Comparison of ENCODE assay signal across 17 cellular contexts in genomic region chr15:64532921-64533320, GRCh38.
DNase-seq lines count a peak whose midpoint lies in the region; ATAC-seq, FAIRE-seq and TF ChIP-seq lines count a peak whose summit lies in the region.
"Had no signal": no experiment of that assay in that cellular context is flagged by ENCODE, and none has a peak within 500 bp of the region (broad histone marks: within the 10 kb centered on the region; RNA-seq: fewer than 3 reads in every experiment).

No MANE protein-coding gene starts in this region.

- no peak overlapping the region for H3K27ac Mint-ChIP-seq in activated CD4-positive, alpha-beta T cell treated with anti-CD3 and anti-CD28 coated beads, Interleukin-2, amount 10 ng/mL, durations not matched to agents 7 days and 5 days

- POLR2A ChIA-PET in activated CD4-positive, alpha-beta T cell treated with anti-CD3 and anti-CD28 coated beads, Interleukin-2, amount 10 ng/mL, durations not matched to agents 7 days and 5 days (lab: Charles Lee): no interaction called here
- POLR2A ChIA-PET in K562 (lab: Yijun Ruan, JAX) (interaction anchor here (1.0 kb wide), 1 partner anchor 12 kb away, joined by 5 read pairs; no protein-coding TSS in a partner anchor), SK-N-SH (lab: Yijun Ruan, JAX) (no interaction called here)

- H3K4me3 Mint-ChIP-seq in activated CD4-positive, alpha-beta T cell treated with anti-CD3 and anti-CD28 coated beads, Interleukin-2, amount 10 ng/mL, durations not matched to agents 7 days and 5 days: no peak overlapping the region

- H4K20me1 ChIP-seq in OCI-LY1 (ENCODE audit: insufficient read depth, low read length) (no peaks in the 10 kb centered on the region), K562 (replicated peaks; ENCODE audit: control insufficient read depth, insufficient read depth, low read length) (peaks cover 13% of the 10 kb centered on the region), SK-N-SH (ENCODE audit: insufficient read depth) (peaks cover 5% of the 10 kb centered on the region)

- H3K27ac ChIP-seq in OCI-LY1 (ENCODE audit: low read depth, low read length, poor library complexity, severe bottlenecking): peak overlapping the region; percentile 21
- H3K27ac ChIP-seq in K562 (ENCODE audit: extremely low read depth, low read depth, low read length): peak overlapping the region; percentile 40; the same call in 1 of the 3 replicates
- no peak overlapping the region for H3K27ac ChIP-seq in SK-N-SH (ENCODE audit: low read depth in 2 of 2, low read length in 1 of 2)
- H3K27ac ChIP-seq: GM23248, uterus had no signal

- H2AFZ ChIP-seq in OCI-LY1 (ENCODE audit: low read length): no peak overlapping the region
- H2AFZ ChIP-seq in K562 (ENCODE audit: low read depth, low read length): no peak overlapping the region
- H2AFZ ChIP-seq in SK-N-SH (ENCODE audit: low read depth): no peak overlapping the region
- H2AFZ ChIP-seq: GM23248 had no signal

- peaks cover 32% of the 10 kb centered on the region for H3K36me3 Mint-ChIP-seq in activated CD4-positive, alpha-beta T cell treated with anti-CD3 and anti-CD28 coated beads, Interleukin-2, amount 10 ng/mL, durations not matched to agents 7 days and 5 days (ENCODE audit: low read depth)

- no peak for TF ChIP-seq POLR2A in K562 (conservative IDR thresholded peaks at IDR 0.05)

- BruUV-seq in K562 (replicated peaks; lab: Mats Ljungman, UMichigan): no TSS peak

- H3K27me3 ChIP-seq in OCI-LY1 (ENCODE audit: insufficient read depth, low read length): no peaks in the 10 kb centered on the region
- H3K27me3 ChIP-seq in K562 (ENCODE audit: control insufficient read depth in 2 of 2, insufficient read depth in 2 of 2, low read length in 2 of 2): no peaks in the 10 kb centered on the region
- no peaks in the 10 kb centered on the region for H3K27me3 ChIP-seq in SK-N-SH (ENCODE audit: insufficient read depth)
- H3K27me3 ChIP-seq: uterus had no signal

- no peaks in the 10 kb centered on the region for H3K27me3 Mint-ChIP-seq in activated CD4-positive, alpha-beta T cell treated with anti-CD3 and anti-CD28 coated beads, Interleukin-2, amount 10 ng/mL, durations not matched to agents 7 days and 5 days

- H3K79me2 ChIP-seq in OCI-LY1 (ENCODE audit: insufficient read depth, low read length) (peaks cover 57% of the 10 kb centered on the region), K562 (ENCODE audit: control insufficient read depth, insufficient read depth, low read length) (peaks cover 87% of the 10 kb centered on the region), SK-N-SH (ENCODE audit: insufficient read depth) (peaks cover 92% of the 10 kb centered on the region)

- intact Hi-C loops in K562 (cut with micrococcal nuclease): no loop called here

- peaks cover 52% of the 10 kb centered on the region for H3K4me1 Mint-ChIP-seq in activated CD4-positive, alpha-beta T cell treated with anti-CD3 and anti-CD28 coated beads, Interleukin-2, amount 10 ng/mL, durations not matched to agents 7 days and 5 days

- no peak overlapping the region for H3K9ac ChIP-seq in OCI-LY1 (ENCODE audit: low read length)
- H3K9ac ChIP-seq in K562 (ENCODE audit: insufficient read depth in 1 of 2, low read depth in 2 of 2, low read length in 2 of 2): no peak overlapping the region
- H3K9ac ChIP-seq in SK-N-SH: no peak overlapping the region
- H3K9ac ChIP-seq: GM23248 had no signal

- CTCF ChIA-PET in activated CD4-positive, alpha-beta T cell treated with anti-CD3 and anti-CD28 coated beads, Interleukin-2, amount 10 ng/mL, durations not matched to agents 7 days and 5 days (lab: Charles Lee): interaction anchor here (0.6 to 1.1 kb wide), 3 partner anchors 10 to 85 kb away, joined by 3 to 5 read pairs (median 4); no protein-coding TSS in a partner anchor
- CTCF ChIA-PET in K562 (lab: Yijun Ruan, JAX; ENCODE audit: low intra/inter-chr PET ratio): no interaction called here
- CTCF ChIA-PET in SK-N-SH (lab: Yijun Ruan, JAX): interaction anchor here (1.6 kb wide), 1 partner anchor 106 kb away, joined by 3 read pairs; no protein-coding TSS in a partner anchor

- H3K4me1 ChIP-seq in OCI-LY1 (ENCODE audit: insufficient read depth, low read length, severe bottlenecking) (peaks cover 35% of the 10 kb centered on the region), K562 (replicated peaks in 1 of 2; ENCODE audit: control insufficient read depth in 2 of 2, insufficient read depth in 2 of 2, low read length in 2 of 2) (peaks cover 0 to 15% of the 10 kb centered on the region in 2 experiments; a peak in 4 of 5 replicates), SK-N-SH (ENCODE audit: control insufficient read depth in 1 of 2, insufficient read depth in 2 of 2, low read depth in 1 of 2, low read length in 1 of 2) (peaks cover 0 to 11% of the 10 kb centered on the region in 2 experiments; a peak in 2 of 4 replicates)
- H3K4me1 ChIP-seq: uterus had no signal

- TF ChIP-seq CTCF in OCI-LY1 (IDR thresholded peaks at IDR 0.05; ENCODE audit: low read length): no peak
- no peak for TF ChIP-seq CTCF in K562 (IDR thresholded peaks at IDR 0.05 in 2 of 3, conservative IDR thresholded peaks at IDR 0.05 in 1 of 3; ENCODE audit: insufficient read depth in 2 of 3, low read depth in 1 of 3, low read length in 3 of 3)
- no peak for TF ChIP-seq CTCF in SK-N-SH (IDR thresholded peaks at IDR 0.05)

- ATAC-seq in K562: peak; percentile 64

- no peaks in the 10 kb centered on the region for H3K9me3 ChIP-seq in OCI-LY1 (ENCODE audit: low read length)
- H3K9me3 ChIP-seq in K562 (replicated peaks; ENCODE audit: control insufficient read depth, insufficient read depth, low read depth, low read length): no peaks in the 10 kb centered on the region
- no peaks in the 10 kb centered on the region for H3K9me3 ChIP-seq in SK-N-SH
- H3K9me3 ChIP-seq: uterus had no signal

- H3K9me1 ChIP-seq in K562 (ENCODE audit: control insufficient read depth, insufficient read depth, low read length): no peaks in the 10 kb centered on the region

- H3K9me3 Mint-ChIP-seq in activated CD4-positive, alpha-beta T cell treated with anti-CD3 and anti-CD28 coated beads, Interleukin-2, amount 10 ng/mL, durations not matched to agents 7 days and 5 days: peaks cover 5% of the 10 kb centered on the region
- H3K9me3 Mint-ChIP-seq: activated naive CD4-positive, alpha-beta T cell treated with anti-CD3 and anti-CD28 coated beads, Interleukin-2, amount 50 U/mL, for 72 hours had no signal

- H3K36me3 ChIP-seq in OCI-LY1 (ENCODE audit: insufficient read depth, low read length) (0 out of 2 replicates have a peak, but pooled peaks cover 11% of the 10 kb centered on the region), K562 (ENCODE audit: control insufficient read depth, insufficient read depth, low read length) (peaks cover 11% of the 10 kb centered on the region), SK-N-SH (replicated peaks in 1 of 2; ENCODE audit: control insufficient read depth in 1 of 2, insufficient read depth in 2 of 2, low read length in 1 of 2) (peaks cover 0 to 4% of the 10 kb centered on the region in 2 experiments)
- H3K36me3 ChIP-seq: uterus had no signal

- H3K4me3 ChIP-seq in OCI-LY1 (ENCODE audit: low read depth, low read length, poor library complexity, severe bottlenecking) (no peak overlapping the region), K562 (no peak overlapping the region), SK-N-SH (ENCODE audit: low read depth in 2 of 2, low read length in 1 of 2) (no peak overlapping the region)
- H3K4me3 ChIP-seq: GM23248, uterus had no signal

- TF ChIP-seq EP300 in K562 (IDR thresholded peaks at IDR 0.05; ENCODE audit: low read length): no peak
- no peak for TF ChIP-seq EP300 in SK-N-SH (IDR thresholded peaks at IDR 0.05; ENCODE audit: borderline replicate concordance in 1 of 2, low read depth in 1 of 2, low read length in 1 of 2)

- H3K4me2 ChIP-seq in OCI-LY1 (ENCODE audit: low read length) (no peak overlapping the region), K562 (ENCODE audit: insufficient read depth, low read length) (no peak overlapping the region), SK-N-SH (no peak overlapping the region)

- TF ChIP-seq RAD21 in K562 (CRISPR knock-in tag; conservative IDR thresholded peaks at IDR 0.05 in 1 of 2, IDR thresholded peaks at IDR 0.05 in 1 of 2): no peak
- TF ChIP-seq RAD21 in SK-N-SH (IDR thresholded peaks at IDR 0.05; ENCODE audit: low read length): no peak

- WGBS in K562 (ENCODE audit: insufficient coverage, low coverage, missing lambda C conversion rate): 38% methylated on average over 7 of the region's 7 CpGs
- 91% methylated on average over 7 of the region's 7 CpGs for WGBS in SK-N-SH (ENCODE audit: low lambda C conversion rate)

- DNase-seq in activated CD4-positive, alpha-beta T cell treated with anti-CD3 and anti-CD28 coated beads, Interleukin-2, amount 50 U/mL, for 48 hours: peak; percentile 17 to 25
- no peak for DNase-seq in activated CD4-positive, alpha-beta T cell treated with anti-CD3 and anti-CD28 coated beads, Interleukin-2, amount 10 ng/mL, durations not matched to agents 7 days and 5 days
- DNase-seq in K562 (ENCODE audit: extremely low read depth in 1 of 4, low spot score in 3 of 4) (peak in 1 of 4 experiments; percentile 33), SK-N-SH (no peak), frontal cortex (ENCODE audit: low spot score in 2 of 2) (no peak)
- DNase-seq in stimulated activated CD4-positive, alpha-beta T cell treated with anti-CD3 and anti-CD28 coated beads, Interleukin-4, amount 100 ng/mL, for 1 hour: peak; percentile 18
- no peak for DNase-seq in activated CD8-positive, alpha-beta memory T cell treated with anti-CD3 and anti-CD28 coated beads, Interleukin-2, amount 50 U/mL, for 48 hours
- DNase-seq: EL, GM23248, hippocampal formation, kidney glomerular epithelial cell, NCI-H1092 treated with DMSO at 0.1 percent for 48 hours, SIG-M5, uterus had no signal

- FAIRE-seq in K562 (lab: Jason Lieb, UNC) (peak; percentile 57), frontal cortex (lab: Jason Lieb, UNC) (no peak)
- FAIRE-seq: HTR-8/SVneo had no signal

- H3F3A ChIP-seq in OCI-LY1 (ENCODE audit: insufficient read depth, low read length) (no peaks in the 10 kb centered on the region), SK-N-SH (replicated peaks; ENCODE audit: insufficient read depth) (peaks cover 25% of the 10 kb centered on the region)

- H3K9me2 ChIP-seq in OCI-LY1 (ENCODE audit: low read depth, low read length) (no peaks in the 10 kb centered on the region), SK-N-SH (no peaks in the 10 kb centered on the region)

- in situ Hi-C loops in K562 (cut with MboI): no loop called here

TF ChIP-seq in K562, 482 proteins besides CTCF, POLR2A, EP300 and RAD21 (continues in another document):
- no peak for TF ChIP-seq FOXM1 (IDR thresholded peaks at IDR 0.05; ENCODE audit: low read depth)
- no peak for TF ChIP-seq FOXM1 (CRISPR knock-in tag; IDR thresholded peaks at IDR 0.05; ENCODE audit: low read depth)
- TF ChIP-seq CEBPG (CRISPR knock-in tag; IDR thresholded peaks at IDR 0.05): peak; percentile 75
- TF ChIP-seq CEBPG (tag; conservative IDR thresholded peaks at IDR 0.05 in 1 of 2, IDR thresholded peaks at IDR 0.05 in 1 of 2): peak; percentile 66 to 73

TF ChIP-seq in SK-N-SH, 30 proteins besides CTCF, POLR2A, EP300 and RAD21 (continues in another document):
- TF ChIP-seq ELF1 (IDR thresholded peaks at IDR 0.05): no peak
- TF ChIP-seq MXI1 (IDR thresholded peaks at IDR 0.05; ENCODE audit: low read depth, low read length): no peak
- no peak for TF ChIP-seq CHD2 (IDR thresholded peaks at IDR 0.05; ENCODE audit: low read length, partially characterized antibody)

Comparison
In these comparisons a context has a peak if more than half of its experiments do, and no peak if none do; other contexts are left out.
1. DNase-seq: peak in activated CD4-positive, alpha-beta T cell treated with anti-CD3 and anti-CD28 coated beads, Interleukin-2, amount 50 U/mL, for 48 hours (2 of 2) and stimulated activated CD4-positive, alpha-beta T cell treated with anti-CD3 and anti-CD28 coated beads, Interleukin-4, amount 100 ng/mL, for 1 hour (single experiment); none in activated CD4-positive, alpha-beta T cell treated with anti-CD3 and anti-CD28 coated beads, Interleukin-2, amount 10 ng/mL, durations not matched to agents 7 days and 5 days (single experiment), activated CD8-positive, alpha-beta memory T cell treated with anti-CD3 and anti-CD28 coated beads, Interleukin-2, amount 50 U/mL, for 48 hours (single experiment), SK-N-SH (single experiment) and frontal cortex (0 of 2).
2. H3K27ac ChIP-seq: peak in OCI-LY1 (single experiment) and K562 (single experiment); none in SK-N-SH (0 of 2).